ENCODE assay signal across 8 cellular contexts in genomic region chr17:47692895-47693666, GRCh38. TPM values are rescaled to one million over a fixed set of nuclear protein-coding genes. Genes with fewer than 3 reads are reported as not detected.
DNase-seq lines count a peak whose midpoint lies in the region; ATAC-seq and TF ChIP-seq lines count a peak whose summit lies in the region.

No MANE protein-coding gene starts in this region.

- H3K36me3 Mint-ChIP-seq in activated T-cell treated with anti-CD3 and anti-CD28 coated beads, Interleukin-2, amount 50 U/mL, for 24 hours (ENCODE audit: low read depth) = peaks cover 24% of the 10 kb centered on the region

- H3K4me1 ChIP-seq in SJSA1 (replicated peaks) (peaks cover 12% of the 10 kb centered on the region), gastrocnemius medialis (peaks cover 7 to 17% of the 10 kb centered on the region in 2 donors)

- no peak for ATAC-seq in gastrocnemius medialis
- no peak for ATAC-seq in GM21786 (IDR thresholded peaks at IDR 0.05; ENCODE audit: unreplicated experiment)
- ATAC-seq in HG03521 (IDR thresholded peaks at IDR 0.05; ENCODE audit: unreplicated experiment) = no peak

- TF ChIP-seq POLR2A in gastrocnemius medialis (IDR thresholded peaks at IDR 0.05) = no peak

- peak overlapping the region; percentile 89 for H3K27ac Mint-ChIP-seq in activated T-cell treated with anti-CD3 and anti-CD28 coated beads, Interleukin-2, amount 50 U/mL, for 24 hours

- H3K9me3 Mint-ChIP-seq in activated T-cell treated with anti-CD3 and anti-CD28 coated beads, Interleukin-2, amount 50 U/mL, for 24 hours = no peaks in the 10 kb centered on the region

- H3K27ac ChIP-seq in SJSA1 (no peak overlapping the region), gastrocnemius medialis (peak overlapping the region; percentile 94 to 95 (median 95))

- H3K36me3 ChIP-seq in SJSA1 (no peaks in the 10 kb centered on the region), gastrocnemius medialis (no peaks in the 10 kb centered on the region)

- in situ Hi-C loops in gastrocnemius medialis (cut with MboI; ENCODE audit: low sequenced_read_pairs in 4 of 4) = loop anchor here in 1 of 4 donors (10.0 kb wide), 1 partner anchor 112 kb away; no protein-coding TSS in a partner anchor

- peaks cover 56% of the 10 kb centered on the region for H3K4me1 Mint-ChIP-seq in activated T-cell treated with anti-CD3 and anti-CD28 coated beads, Interleukin-2, amount 50 U/mL, for 24 hours (ENCODE audit: low read depth)

- peak overlapping the region; percentile 82 for H3K4me3 Mint-ChIP-seq in activated T-cell treated with anti-CD3 and anti-CD28 coated beads, Interleukin-2, amount 50 U/mL, for 24 hours

- no peak for DNase-seq in activated T-cell treated with anti-CD3 and anti-CD28 coated beads, Interleukin-2, amount 50 U/mL, for 24 hours
- DNase-seq in activated T-cell treated with anti-CD3 and anti-CD28 coated beads, Interleukin-2, amount 50 U/mL, for 1 hour = no peak
- no peak for DNase-seq in SJSA1 (ENCODE audit: low read depth in 1 of 2, low spot score in 2 of 2)
- DNase-seq in fibroblast of the aortic adventitia (ENCODE audit: low read depth) = no peak
- peak in 1 of 2 donors; percentile 11 for DNase-seq in gastrocnemius medialis
- DNase-seq in putamen (ENCODE audit: low spot score) = no peak

- intact Hi-C loops in gastrocnemius medialis (cut with DNase I; ENCODE audit: low total_unique reads) = loop anchor here (5.0 to 10.0 kb wide), 2 partner anchors 112 to 204 kb away; partner anchors contain the start of gene SP2

- H3K9me3 ChIP-seq in SJSA1 (replicated peaks) (no peaks in the 10 kb centered on the region), gastrocnemius medialis (no peaks in the 10 kb centered on the region)

- no peak for TF ChIP-seq CTCF in fibroblast of the aortic adventitia (IDR thresholded peaks at IDR 0.05; ENCODE audit: insufficient read depth, low read length)
- no peak for TF ChIP-seq CTCF in gastrocnemius medialis (IDR thresholded peaks at IDR 0.05 in 4 of 5, conservative IDR thresholded peaks at IDR 0.05 in 1 of 5)

- H3K4me3 ChIP-seq in SJSA1 (peak overlapping the region; percentile 60), fibroblast of the aortic adventitia (ENCODE audit: low read depth, low read length) (peak overlapping the region; percentile 72), gastrocnemius medialis (peak overlapping the region; percentile 91 to 99 (median 94))

- H3K27me3 Mint-ChIP-seq in activated T-cell treated with anti-CD3 and anti-CD28 coated beads, Interleukin-2, amount 50 U/mL, for 24 hours = no peaks in the 10 kb centered on the region

- H3K27me3 ChIP-seq in SJSA1 (replicated peaks) (no peaks in the 10 kb centered on the region; the same call in 1 of the 2 replicates), gastrocnemius medialis (no peaks in the 10 kb centered on the region)

RNA-seq across cellular contexts. Expression of gene TBKBP1, which starts 0.9 kb away (rescaled TPM):
- total RNA-seq in SJSA1 (2014; rRNA removed; shearing (Covaris generic)) = 3.5 and 4.5 TPM in 2 replicates
- 7.9 and 9.5 TPM in 2 replicates for total RNA-seq in fibroblast of the aortic adventitia (ENCODE audit: low replicate concordance)
- total RNA-seq in gastrocnemius medialis = 10 to 100 TPM; 15.9 to 28.0 (median 23.0) TPM

RNA-seq across cellular contexts. Expression of gene TBX21, which starts 40.0 kb away (rescaled TPM):
- total RNA-seq in SJSA1 (2014; rRNA removed; shearing (Covaris generic)) = 0.22 TPM in 1 of 2 replicates, not detected in the other
- total RNA-seq in fibroblast of the aortic adventitia (ENCODE audit: low replicate concordance) (not detected in 2 replicates), gastrocnemius medialis (1 to 10 TPM in 1 of 4 donors, under 1 TPM in 1, not detected in 2; 0.98 to 3.3 TPM)

RNA-seq across cellular contexts. Expression of gene KPNB1, which starts 43.4 kb away (rescaled TPM):
- 571 and 681 TPM in 2 replicates for total RNA-seq in SJSA1 (2014; rRNA removed; shearing (Covaris generic))
- 473 and 851 TPM in 2 replicates for total RNA-seq in fibroblast of the aortic adventitia (ENCODE audit: low replicate concordance)
- total RNA-seq in gastrocnemius medialis = 100 to 1,000 TPM; 170 to 238 (median 211) TPM
